Comparison of ENCODE assay signal across 8 cellular contexts in genomic region chr2:191245046-191245868, GRCh38. TPM values are rescaled to one million over a fixed set of nuclear protein-coding genes. Genes with fewer than 3 reads are reported as not detected.
DNase-seq lines count a peak whose midpoint lies in the region; ATAC-seq and TF ChIP-seq lines count a peak whose summit lies in the region.

Gene MYO1B, plus strand, starts transcription at chr2:191245404. Its CDS starts 31,492 bp downstream, at chr2:191276896.

- peak in 1 of 2 donors; percentile 31 for TF ChIP-seq POLR2A in tibial nerve (IDR thresholded peaks at IDR 0.05)

- H3K27ac ChIP-seq in neural progenitor cell (peak within 1 kb of the TSS; percentile 92), tibial nerve (peak within 1 kb of the TSS; percentile 52 to 82 (median 76))

- TF ChIP-seq CTCF in AG09319 (IDR thresholded peaks at IDR 0.05; ENCODE audit: low read depth, low read length) = peak; percentile 45
- peak; percentile 37 for TF ChIP-seq CTCF in fibroblast of the aortic adventitia (IDR thresholded peaks at IDR 0.05; ENCODE audit: insufficient read depth, low read length)
- peak; percentile 52 for TF ChIP-seq CTCF in neural progenitor cell (IDR thresholded peaks at IDR 0.05)
- TF ChIP-seq CTCF in tibial nerve (IDR thresholded peaks at IDR 0.05) = peak in 4 of 5 experiments; percentile 26 to 71 (median 44)

- H3K9ac ChIP-seq in neural progenitor cell = peak within 1 kb of the TSS; percentile 49

- no peaks in the 10 kb centered on the region for H3K9me3 Mint-ChIP-seq in neural progenitor cell

- H3K36me3 ChIP-seq in neural progenitor cell (no peaks in the 10 kb centered on the region), tibial nerve (no peaks in the 10 kb centered on the region)

- H3K4me3 Mint-ChIP-seq in neural progenitor cell = peak within 1 kb of the TSS; percentile 96

- peaks cover 10% of the 10 kb centered on the region for H3K36me3 Mint-ChIP-seq in neural progenitor cell

- H3K9me3 ChIP-seq in neural progenitor cell (ENCODE audit: low read depth) (no peaks in the 10 kb centered on the region), tibial nerve (peaks cover 0 to 5% (median 0%) of the 10 kb centered on the region in 4 donors)

- H3K27me3 Mint-ChIP-seq in neural progenitor cell (ENCODE audit: insufficient read depth, low read depth) = no peaks in the 10 kb centered on the region

- peaks cover 44% of the 10 kb centered on the region for H3K79me2 ChIP-seq in neural progenitor cell (ENCODE audit: low read depth)

- H3K4me1 ChIP-seq in neural progenitor cell (peaks cover 39% of the 10 kb centered on the region), tibial nerve (peaks cover 0 to 26% (median 0%) of the 10 kb centered on the region in 4 donors)

- no peak for TF ChIP-seq EP300 in tibial nerve (IDR thresholded peaks at IDR 0.05)

- DNase-seq in AG09319 (ENCODE audit: extremely low read depth, low read depth) (peak; percentile 57), HK-2 (ENCODE audit: unreplicated experiment) (peak; percentile 88), NOMO-1 treated with DMSO at 0.1 percent for 48 hours (lab: John Stamatoyannopoulos, UW; ENCODE audit: unreplicated experiment) (peak; percentile 61), activated T-helper 1 cell treated with Interleukin-2 at 50 U/mL for 16 hours (ENCODE audit: low read depth) (peak; percentile 15), fibroblast of the aortic adventitia (ENCODE audit: low read depth) (peak; percentile 57), neural progenitor cell (ENCODE audit: low spot score) (peak; percentile 95), tibial nerve (ENCODE audit: low spot score in 2 of 2) (peak; percentile 17 to 21)

- peak within 1 kb of the TSS; percentile 61 for H2AFZ ChIP-seq in neural progenitor cell (replicated peaks)

- peak within 1 kb of the TSS; percentile 89 for H3K4me2 ChIP-seq in neural progenitor cell

- peaks cover 10% of the 10 kb centered on the region for H3K27me3 ChIP-seq in neural progenitor cell
- H3K27me3 ChIP-seq in tibial nerve = peaks cover 0 to 5% of the 10 kb centered on the region in 2 donors

- H3K4me1 Mint-ChIP-seq in neural progenitor cell = peaks cover 37% of the 10 kb centered on the region

- H3K27ac Mint-ChIP-seq in neural progenitor cell = peak within 1 kb of the TSS; percentile 98

- H4K20me1 ChIP-seq in neural progenitor cell (ENCODE audit: low read depth) = peaks cover 40% of the 10 kb centered on the region

- WGBS in tibial nerve, 2 donors = 1% methylated on average over 53 to 79 of the region's 112 CpGs

- peaks cover 14% of the 10 kb centered on the region for H3F3A ChIP-seq in neural progenitor cell (ENCODE audit: low read depth)

- peak within 1 kb of the TSS; percentile 84 for H3K4me3 ChIP-seq in fibroblast of the aortic adventitia (ENCODE audit: low read depth, low read length)
- peak within 1 kb of the TSS; percentile 89 for H3K4me3 ChIP-seq in neural progenitor cell
- H3K4me3 ChIP-seq in tibial nerve = peak within 1 kb of the TSS; percentile 49 to 76 (median 61)

- peak; percentile 65 for ATAC-seq in GM19324 (IDR thresholded peaks at IDR 0.05; ENCODE audit: low FRiP score, unreplicated experiment)

RNA-seq across cellular contexts. Expression of gene MYO1B, which starts in this region (rescaled TPM):
- total RNA-seq in fibroblast of the aortic adventitia (ENCODE audit: low replicate concordance) (75.3 and 103 TPM in 2 replicates), neural progenitor cell (ENCODE audit: low replicate concordance) (64.8 and 88.0 TPM in 2 replicates), tibial nerve (10 to 100 TPM; 27.9 to 44.4 (median 36.8) TPM)

Comparison
In these comparisons a context has a peak if more than half of its experiments do, and no peak if none do; other contexts are left out.
1. Peak in every context shown above with its lines: DNase-seq, ATAC-seq, H3K4me3 ChIP-seq and H3K27ac ChIP-seq.
2. DNase-seq: peak in every context shown above with its lines; median percentile 95 in neural progenitor cell; 88 in HK-2; 61 in NOMO-1 treated with DMSO at 0.1 percent for 48 hours; 57 in AG09319; 57 in fibroblast of the aortic adventitia; 19 in tibial nerve; 15 in activated T-helper 1 cell treated with Interleukin-2 at 50 U/mL for 16 hours.